Comparison of ENCODE assay signal across 28 cellular contexts in the genomic region with DNA sequence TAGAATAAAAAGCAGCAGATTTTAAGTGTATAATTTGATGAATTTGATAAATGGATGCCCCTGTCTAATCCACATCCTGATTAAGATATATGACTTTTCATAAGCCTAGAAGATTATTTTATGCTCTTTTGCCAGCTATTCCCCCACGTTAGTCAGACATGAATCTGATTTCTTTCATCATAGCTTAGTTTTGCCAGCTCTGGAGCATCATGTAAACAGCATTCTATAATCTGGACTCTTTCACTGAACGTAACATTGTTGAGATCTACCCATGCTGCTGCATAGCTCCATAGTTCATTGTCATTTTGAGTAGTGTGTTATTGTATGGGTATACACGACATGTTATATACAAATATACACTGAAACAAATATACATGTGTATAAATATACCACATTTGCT.
"Had no signal": no experiment of that assay in that cellular context is flagged by ENCODE, and none has a peak within 500 bp of the region (broad histone marks: within the 10 kb centered on the region; RNA-seq: fewer than 3 reads in every experiment).

No MANE protein-coding gene starts in this region.

- DNase-seq: activated CD4-positive, alpha-beta memory T cell treated with anti-CD3 and anti-CD28 coated beads for 36 hours; activated CD4-positive, alpha-beta T cell treated with anti-CD3 and anti-CD28 coated beads for 36 hours; activated CD4-positive, alpha-beta T cell treated with anti-CD3 and anti-CD28 coated beads, Interleukin-2, amount 10 ng/mL, durations not matched to agents 24 days and 14 days; activated CD4-positive, CD25-positive, alpha-beta regulatory T cell; activated CD4-positive, CD25-positive, alpha-beta regulatory T cell treated with anti-CD3 and anti-CD28 coated beads, Interleukin-2, amount 50 U/mL, for 72 hours; activated CD8-positive, alpha-beta memory T cell treated with anti-CD3 and anti-CD28 coated beads, Interleukin-2, amount 10 ng/mL, durations not matched to agents 7 days and 5 days; activated CD8-positive, alpha-beta memory T cell treated with anti-CD3 and anti-CD28 coated beads, Interleukin-2, amount 50 U/mL, for 4 hours; activated CD8-positive, alpha-beta T cell treated with anti-CD3 and anti-CD28 coated beads, Interleukin-2, amount 10 ng/mL, durations not matched to agents 7 days and 5 days; activated effector memory CD4-positive, alpha-beta T cell treated with Interleukin-2 at 50 U/mL for 16 hours; activated gamma-delta T cell treated with Interleukin-2 at 50 U/mL for 16 hours; activated naive CD4-positive, alpha-beta T cell treated with anti-CD3 and anti-CD28 coated beads, Interleukin-2, amount 50 U/mL, for 16 hours; activated naive CD4-positive, alpha-beta T cell treated with Interleukin-2 at 50 U/mL for 16 hours; activated T-cell treated with anti-CD3 and anti-CD28 coated beads, Interleukin-2, amount 50 U/mL, for 1 hour; activated T-cell treated with anti-CD3 and anti-CD28 coated beads, Interleukin-2, amount 50 U/mL, for 48 hours; adrenal gland; amygdala; aorta; body of pancreas; central memory CD4-positive, alpha-beta T cell; cerebellar nuclear complex; colonic mucosa; effector CD8-positive, alpha-beta T cell; foreskin fibroblast; T-helper 2 cell had no signal

- H3K36me3 Mint-ChIP-seq: activated CD4-positive, alpha-beta memory T cell treated with anti-CD3 and anti-CD28 coated beads for 36 hours; activated CD8-positive, alpha-beta memory T cell treated with anti-CD3 and anti-CD28 coated beads, Interleukin-2, amount 10 ng/mL, durations not matched to agents 7 days and 5 days; activated naive CD8-positive, alpha-beta T cell had no signal

- ATAC-seq: activated CD4-positive, alpha-beta T cell treated with anti-CD3 and anti-CD28 coated beads for 36 hours; activated CD8-positive, alpha-beta memory T cell treated with anti-CD3 and anti-CD28 coated beads, Interleukin-2, amount 10 ng/mL, durations not matched to agents 7 days and 5 days; activated CD8-positive, alpha-beta T cell treated with anti-CD3 and anti-CD28 coated beads, Interleukin-2, amount 10 ng/mL, durations not matched to agents 7 days and 5 days; body of pancreas had no signal

- H3K4me3 Mint-ChIP-seq: activated CD4-positive, alpha-beta memory T cell treated with anti-CD3 and anti-CD28 coated beads for 36 hours; activated CD4-positive, alpha-beta T cell treated with anti-CD3 and anti-CD28 coated beads for 36 hours; activated CD4-positive, alpha-beta T cell treated with anti-CD3 and anti-CD28 coated beads, Interleukin-2, amount 10 ng/mL, durations not matched to agents 24 days and 14 days; activated CD8-positive, alpha-beta memory T cell treated with anti-CD3 and anti-CD28 coated beads, Interleukin-2, amount 10 ng/mL, durations not matched to agents 7 days and 5 days; activated CD8-positive, alpha-beta T cell treated with anti-CD3 and anti-CD28 coated beads, Interleukin-2, amount 10 ng/mL, durations not matched to agents 7 days and 5 days; activated naive CD8-positive, alpha-beta T cell had no signal

- H3K4me3 ChIP-seq: adrenal gland, body of pancreas, breast epithelium, cardiac muscle cell, colonic mucosa had no signal

- H3K36me3 ChIP-seq: adrenal gland, breast epithelium, cardiac muscle cell, colonic mucosa had no signal

- H3K9me3 Mint-ChIP-seq: activated CD4-positive, alpha-beta memory T cell treated with anti-CD3 and anti-CD28 coated beads for 36 hours; activated CD4-positive, alpha-beta T cell treated with anti-CD3 and anti-CD28 coated beads, Interleukin-2, amount 10 ng/mL, durations not matched to agents 24 days and 14 days had no signal

- H3K9me3 ChIP-seq: adrenal gland, body of pancreas, breast epithelium, colonic mucosa had no signal

- H3K4me1 Mint-ChIP-seq: activated CD4-positive, alpha-beta T cell treated with anti-CD3 and anti-CD28 coated beads for 36 hours; activated CD4-positive, alpha-beta T cell treated with anti-CD3 and anti-CD28 coated beads, Interleukin-2, amount 10 ng/mL, durations not matched to agents 24 days and 14 days; activated CD8-positive, alpha-beta memory T cell treated with anti-CD3 and anti-CD28 coated beads, Interleukin-2, amount 10 ng/mL, durations not matched to agents 7 days and 5 days had no signal

- H3K27me3 Mint-ChIP-seq: activated CD4-positive, alpha-beta memory T cell treated with anti-CD3 and anti-CD28 coated beads for 36 hours; activated CD4-positive, alpha-beta T cell treated with anti-CD3 and anti-CD28 coated beads, Interleukin-2, amount 10 ng/mL, durations not matched to agents 24 days and 14 days; activated CD8-positive, alpha-beta memory T cell treated with anti-CD3 and anti-CD28 coated beads, Interleukin-2, amount 10 ng/mL, durations not matched to agents 7 days and 5 days had no signal

- H3K4me1 ChIP-seq: adrenal gland, colonic mucosa had no signal

- H3K27ac Mint-ChIP-seq: activated CD4-positive, alpha-beta memory T cell treated with anti-CD3 and anti-CD28 coated beads for 36 hours; activated CD4-positive, alpha-beta T cell treated with anti-CD3 and anti-CD28 coated beads for 36 hours; activated CD4-positive, alpha-beta T cell treated with anti-CD3 and anti-CD28 coated beads, Interleukin-2, amount 10 ng/mL, durations not matched to agents 24 days and 14 days; activated CD8-positive, alpha-beta memory T cell treated with anti-CD3 and anti-CD28 coated beads, Interleukin-2, amount 10 ng/mL, durations not matched to agents 7 days and 5 days; activated CD8-positive, alpha-beta T cell treated with anti-CD3 and anti-CD28 coated beads, Interleukin-2, amount 10 ng/mL, durations not matched to agents 7 days and 5 days; activated naive CD8-positive, alpha-beta T cell had no signal

- H3K27ac ChIP-seq: body of pancreas, breast epithelium, cardiac muscle cell, colonic mucosa, epithelial cell of prostate had no signal

- H3K27me3 ChIP-seq: adrenal gland, body of pancreas, breast epithelium, cardiac muscle cell, colonic mucosa had no signal
